In the genomic region with DNA sequence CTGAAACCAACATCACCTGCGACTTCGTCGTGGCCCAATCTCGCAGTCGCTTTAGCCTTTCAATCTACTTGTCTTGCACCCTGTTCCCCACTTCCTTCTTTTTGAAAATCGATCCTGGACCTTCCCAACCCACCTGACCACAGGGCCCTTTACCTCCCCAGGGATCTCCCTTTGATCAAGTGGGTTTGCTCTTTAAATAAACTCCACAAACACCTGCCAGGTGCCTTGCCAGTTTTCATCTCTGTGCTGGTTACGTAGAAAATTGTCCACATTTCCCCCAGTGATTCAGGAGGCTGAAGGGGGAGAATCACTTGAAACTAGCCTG, we compare ENCODE assay signal across 16 cellular contexts. TPM values are rescaled to one million over a fixed set of nuclear protein-coding genes. Genes with fewer than 3 reads are reported as not detected.
DNase-seq lines count a peak whose midpoint lies in the region; ATAC-seq and TF ChIP-seq lines count a peak whose summit lies in the region.
"Had no signal": no experiment of that assay in that cellular context is flagged by ENCODE, and none has a peak within 500 bp of the region (broad histone marks: within the 10 kb centered on the region; RNA-seq: fewer than 3 reads in every experiment).

No MANE protein-coding gene starts in this region.

- peak overlapping the region; percentile 28 for H3K27ac Mint-ChIP-seq in activated naive CD8-positive, alpha-beta T cell treated with anti-CD3 and anti-CD28 coated beads, Interleukin-2, amount 10 ng/mL, durations not matched to agents 7 days and 5 days
- no peak overlapping the region for H3K27ac Mint-ChIP-seq in activated naive CD8-positive, alpha-beta T cell treated with anti-CD3 and anti-CD28 coated beads for 36 hours
- H3K27ac Mint-ChIP-seq in activated B cell treated with CpG ODN at 0.5 μM for 24 hours: no peak overlapping the region
- peak overlapping the region; percentile 31 for H3K27ac Mint-ChIP-seq in stimulated activated memory B cell treated with anti-CD40 and anti-IgM and Interleukin-4, amounts not matched to agents 10 μg/mL and 1 μg/mL and 100 μg/mL, for 72 hours
- no peak overlapping the region for H3K27ac Mint-ChIP-seq in activated T-helper 2 cell treated with anti-CD3 and anti-CD28 coated beads, Interferon-gamma antibody, Interleukin-2, Interleukin-4, amounts not matched to agents 10 μg/mL and 5 μg/mL and 100 μg/mL, durations not matched to agents 14 hours and 24 hours and 36 hours

- no peaks in the 10 kb centered on the region for H3K9me3 ChIP-seq in trophoblast cell (ENCODE audit: insufficient read depth, low read depth, low read length)
- H3K9me3 ChIP-seq: left ventricle myocardium inferior, thyroid gland had no signal

- no peak for ATAC-seq in activated naive CD8-positive, alpha-beta T cell treated with anti-CD3 and anti-CD28 coated beads, Interleukin-2, amount 10 ng/mL, durations not matched to agents 7 days and 5 days (ENCODE audit: low read depth)
- peak; percentile 3 for ATAC-seq in GM21723 (IDR thresholded peaks at IDR 0.05; ENCODE audit: unreplicated experiment)
- no peak for ATAC-seq in activated B cell treated with CpG ODN at 0.5 μM for 24 hours (ENCODE audit: low read depth)
- ATAC-seq in stimulated activated memory B cell treated with anti-CD40 and anti-IgM and Interleukin-4, amounts not matched to agents 10 μg/mL and 1 μg/mL and 100 μg/mL, for 72 hours: no peak

- WGBS in trophoblast cell (ENCODE audit: extremely low coverage, insufficient coverage, insufficient read length): no CpG with 5 or more reads among the region's 7 CpGs

- H2BK5ac ChIP-seq in trophoblast cell (ENCODE audit: low read depth, low read length, poor library complexity): no peak overlapping the region

- H3K9me3 Mint-ChIP-seq in activated naive CD8-positive, alpha-beta T cell treated with anti-CD3 and anti-CD28 coated beads, Interleukin-2, amount 10 ng/mL, durations not matched to agents 7 days and 5 days: no peaks in the 10 kb centered on the region
- no peaks in the 10 kb centered on the region for H3K9me3 Mint-ChIP-seq in activated naive CD8-positive, alpha-beta T cell treated with anti-CD3 and anti-CD28 coated beads for 36 hours
- H3K9me3 Mint-ChIP-seq in activated B cell treated with CpG ODN at 0.5 μM for 24 hours: no peaks in the 10 kb centered on the region
- H3K9me3 Mint-ChIP-seq in stimulated activated memory B cell treated with anti-CD40 and anti-IgM and Interleukin-4, amounts not matched to agents 10 μg/mL and 1 μg/mL and 100 μg/mL, for 72 hours: no peaks in the 10 kb centered on the region
- no peaks in the 10 kb centered on the region for H3K9me3 Mint-ChIP-seq in activated T-helper 2 cell treated with anti-CD3 and anti-CD28 coated beads, Interferon-gamma antibody, Interleukin-2, Interleukin-4, amounts not matched to agents 10 μg/mL and 5 μg/mL and 100 μg/mL, durations not matched to agents 14 hours and 24 hours and 36 hours
- H3K9me3 Mint-ChIP-seq: activated naive CD8-positive, alpha-beta T cell treated with anti-CD3 and anti-CD28 coated beads, Interleukin-2, amount 50 U/mL, for 24 hours; H9 had no signal

- H2BK12ac ChIP-seq in trophoblast cell (ENCODE audit: low read length): no peak overlapping the region

- intact Hi-C loops in activated B cell treated with CpG ODN at 0.5 μM for 24 hours (cut with micrococcal nuclease): no loop called here
- intact Hi-C loops in activated T-helper 2 cell treated with anti-CD3 and anti-CD28 coated beads, Interferon-gamma antibody, Interleukin-2, Interleukin-4, amounts not matched to agents 10 μg/mL and 5 μg/mL and 100 μg/mL, durations not matched to agents 14 hours and 24 hours and 36 hours (cut with micrococcal nuclease): no loop called here

- no peak overlapping the region for H3K4me2 ChIP-seq in trophoblast cell (ENCODE audit: low read length)

- no peaks in the 10 kb centered on the region for H3K36me3 Mint-ChIP-seq in activated naive CD8-positive, alpha-beta T cell treated with anti-CD3 and anti-CD28 coated beads, Interleukin-2, amount 10 ng/mL, durations not matched to agents 7 days and 5 days
- H3K36me3 Mint-ChIP-seq in activated naive CD8-positive, alpha-beta T cell treated with anti-CD3 and anti-CD28 coated beads for 36 hours: no peaks in the 10 kb centered on the region
- H3K36me3 Mint-ChIP-seq in activated B cell treated with CpG ODN at 0.5 μM for 24 hours (ENCODE audit: low read depth): no peaks in the 10 kb centered on the region
- H3K36me3 Mint-ChIP-seq in stimulated activated memory B cell treated with anti-CD40 and anti-IgM and Interleukin-4, amounts not matched to agents 10 μg/mL and 1 μg/mL and 100 μg/mL, for 72 hours: no peaks in the 10 kb centered on the region
- no peaks in the 10 kb centered on the region for H3K36me3 Mint-ChIP-seq in activated T-helper 2 cell treated with anti-CD3 and anti-CD28 coated beads, Interferon-gamma antibody, Interleukin-2, Interleukin-4, amounts not matched to agents 10 μg/mL and 5 μg/mL and 100 μg/mL, durations not matched to agents 14 hours and 24 hours and 36 hours (ENCODE audit: low read depth)

- no peak for TF ChIP-seq CTCF in activated B cell treated with CpG ODN at 0.5 μM for 24 hours (IDR thresholded peaks at IDR 0.05)

- H3K4me3 Mint-ChIP-seq in activated naive CD8-positive, alpha-beta T cell treated with anti-CD3 and anti-CD28 coated beads, Interleukin-2, amount 10 ng/mL, durations not matched to agents 7 days and 5 days: peak overlapping the region; percentile 67
- H3K4me3 Mint-ChIP-seq in activated naive CD8-positive, alpha-beta T cell treated with anti-CD3 and anti-CD28 coated beads for 36 hours: no peak overlapping the region
- peak overlapping the region; percentile 61 for H3K4me3 Mint-ChIP-seq in activated B cell treated with CpG ODN at 0.5 μM for 24 hours
- H3K4me3 Mint-ChIP-seq in stimulated activated memory B cell treated with anti-CD40 and anti-IgM and Interleukin-4, amounts not matched to agents 10 μg/mL and 1 μg/mL and 100 μg/mL, for 72 hours: peak overlapping the region; percentile 60
- H3K4me3 Mint-ChIP-seq in activated T-helper 2 cell treated with anti-CD3 and anti-CD28 coated beads, Interferon-gamma antibody, Interleukin-2, Interleukin-4, amounts not matched to agents 10 μg/mL and 5 μg/mL and 100 μg/mL, durations not matched to agents 14 hours and 24 hours and 36 hours (ENCODE audit: low read depth): no peak overlapping the region
- H3K4me3 Mint-ChIP-seq: H9 had no signal

- peaks cover 72% of the 10 kb centered on the region for H3K27me3 Mint-ChIP-seq in activated naive CD8-positive, alpha-beta T cell treated with anti-CD3 and anti-CD28 coated beads, Interleukin-2, amount 10 ng/mL, durations not matched to agents 7 days and 5 days
- peaks cover 66% of the 10 kb centered on the region for H3K27me3 Mint-ChIP-seq in activated naive CD8-positive, alpha-beta T cell treated with anti-CD3 and anti-CD28 coated beads for 36 hours
- H3K27me3 Mint-ChIP-seq in activated B cell treated with CpG ODN at 0.5 μM for 24 hours: peaks cover 18% of the 10 kb centered on the region
- peaks cover 20% of the 10 kb centered on the region for H3K27me3 Mint-ChIP-seq in stimulated activated memory B cell treated with anti-CD40 and anti-IgM and Interleukin-4, amounts not matched to agents 10 μg/mL and 1 μg/mL and 100 μg/mL, for 72 hours
- H3K27me3 Mint-ChIP-seq in activated T-helper 2 cell treated with anti-CD3 and anti-CD28 coated beads, Interferon-gamma antibody, Interleukin-2, Interleukin-4, amounts not matched to agents 10 μg/mL and 5 μg/mL and 100 μg/mL, durations not matched to agents 14 hours and 24 hours and 36 hours (ENCODE audit: low read depth): peaks cover 48% of the 10 kb centered on the region

- peaks cover 5 to 10% of the 10 kb centered on the region in 2 experiments for H3K4me1 ChIP-seq in trophoblast cell (ENCODE audit: control insufficient read depth in 1 of 2, insufficient read depth in 2 of 2, low read length in 2 of 2)
- H3K4me1 ChIP-seq: left ventricle myocardium inferior, thyroid gland had no signal

- no peak overlapping the region for H3K9ac ChIP-seq in trophoblast cell (ENCODE audit: low read length)

- peaks cover 7% of the 10 kb centered on the region for H3K79me1 ChIP-seq in trophoblast cell (ENCODE audit: low read length)

- no peak overlapping the region for H4K8ac ChIP-seq in trophoblast cell (ENCODE audit: low read depth, low read length)

- H2AFZ ChIP-seq in trophoblast cell (ENCODE audit: insufficient read depth, low read length, poor library complexity): no peak overlapping the region

- no peaks in the 10 kb centered on the region for H3K79me2 ChIP-seq in trophoblast cell (ENCODE audit: control insufficient read depth, insufficient read depth, low read length, poor library complexity)

- CTCF ChIA-PET in activated B cell treated with CpG ODN at 0.5 μM for 24 hours (lab: Charles Lee): no interaction called here

- H3K27me3 ChIP-seq in trophoblast cell (ENCODE audit: insufficient read depth, low read length): no peaks in the 10 kb centered on the region
- H3K27me3 ChIP-seq: thyroid gland had no signal

- H3K18ac ChIP-seq in trophoblast cell (ENCODE audit: low read length): no peak overlapping the region

- POLR2A ChIA-PET in activated naive CD8-positive, alpha-beta T cell treated with anti-CD3 and anti-CD28 coated beads, Interleukin-2, amount 10 ng/mL, durations not matched to agents 7 days and 5 days (lab: Charles Lee): no interaction called here
- POLR2A ChIA-PET in activated B cell treated with CpG ODN at 0.5 μM for 24 hours (lab: Charles Lee): interaction anchor here (0.5 to 0.6 kb wide), 2 partner anchors 10 to 631 kb away, joined by 3 to 7 read pairs; no protein-coding TSS in a partner anchor

- no peak overlapping the region for H3K14ac ChIP-seq in trophoblast cell (ENCODE audit: low read length)

- no peak overlapping the region for H3K4me3 ChIP-seq in trophoblast cell (ENCODE audit: low read depth, low read length)
- H3K4me3 ChIP-seq: left ventricle myocardium inferior, SK-N-MC, thyroid gland had no signal

- H2AK5ac ChIP-seq in trophoblast cell (ENCODE audit: low read length): no peak overlapping the region

- H2BK120ac ChIP-seq in trophoblast cell (ENCODE audit: insufficient read depth, low read length, poor library complexity): no peak overlapping the region

- DNase-seq in activated naive CD8-positive, alpha-beta T cell treated with anti-CD3 and anti-CD28 coated beads, Interleukin-2, amount 10 ng/mL, durations not matched to agents 7 days and 5 days: no peak
- DNase-seq in activated naive CD8-positive, alpha-beta T cell treated with anti-CD3 and anti-CD28 coated beads for 36 hours: no peak
- no peak for DNase-seq in activated B cell treated with CpG ODN at 0.5 μM for 24 hours
- no peak for DNase-seq in mucosa of gallbladder (ENCODE audit: low spot score)
- no peak for DNase-seq in activated T-helper 2 cell treated with anti-CD3 and anti-CD28 coated beads, Interferon-gamma antibody, Interleukin-2, Interleukin-4, amounts not matched to agents 10 μg/mL and 5 μg/mL and 100 μg/mL, durations not matched to agents 14 hours and 24 hours and 36 hours (ENCODE audit: low spot score)
- no peak for DNase-seq in trophoblast cell
- DNase-seq: NCI-H1694 treated with DMSO at 0.1 percent for 48 hours; NCI-H524 treated with DMSO at 0.1 percent for 48 hours; stimulated activated CD4-positive, alpha-beta T cell treated with anti-CD3 and anti-CD28 coated beads, Interleukin-4, amount 100 ng/mL, for 1 hour had no signal

- peaks cover 15% of the 10 kb centered on the region for H3K4me1 Mint-ChIP-seq in activated naive CD8-positive, alpha-beta T cell treated with anti-CD3 and anti-CD28 coated beads, Interleukin-2, amount 10 ng/mL, durations not matched to agents 7 days and 5 days
- H3K4me1 Mint-ChIP-seq in activated naive CD8-positive, alpha-beta T cell treated with anti-CD3 and anti-CD28 coated beads for 36 hours: peaks cover 10% of the 10 kb centered on the region
- H3K4me1 Mint-ChIP-seq in activated B cell treated with CpG ODN at 0.5 μM for 24 hours: peaks cover 13% of the 10 kb centered on the region
- H3K4me1 Mint-ChIP-seq in stimulated activated memory B cell treated with anti-CD40 and anti-IgM and Interleukin-4, amounts not matched to agents 10 μg/mL and 1 μg/mL and 100 μg/mL, for 72 hours: peaks cover 28% of the 10 kb centered on the region
- peaks cover 15% of the 10 kb centered on the region for H3K4me1 Mint-ChIP-seq in activated T-helper 2 cell treated with anti-CD3 and anti-CD28 coated beads, Interferon-gamma antibody, Interleukin-2, Interleukin-4, amounts not matched to agents 10 μg/mL and 5 μg/mL and 100 μg/mL, durations not matched to agents 14 hours and 24 hours and 36 hours (ENCODE audit: low read depth)

- no peak overlapping the region for H3K23ac ChIP-seq in trophoblast cell (ENCODE audit: low read length)

- H4K91ac ChIP-seq in trophoblast cell (ENCODE audit: low read depth, low read length): no peak overlapping the region

- no peak overlapping the region for H3K27ac ChIP-seq in trophoblast cell (ENCODE audit: low read depth, low read length)
- H3K27ac ChIP-seq: left ventricle myocardium inferior, SK-N-MC, thyroid gland had no signal

- H4K12ac ChIP-seq in trophoblast cell (ENCODE audit: low read depth, low read length): no peak overlapping the region

- no peaks in the 10 kb centered on the region for H3K36me3 ChIP-seq in trophoblast cell (ENCODE audit: control insufficient read depth in 1 of 2, insufficient read depth in 2 of 2, low read length in 2 of 2)
- H3K36me3 ChIP-seq: left ventricle myocardium inferior, thyroid gland had no signal

- no peak overlapping the region for H3K4ac ChIP-seq in trophoblast cell (ENCODE audit: low read depth, low read length)

RNA-seq across cellular contexts. Expression of gene RAB20, which starts 14.5 kb away (rescaled TPM):
- total RNA-seq in activated naive CD8-positive, alpha-beta T cell treated with anti-CD3 and anti-CD28 coated beads, Interleukin-2, amount 10 ng/mL, durations not matched to agents 7 days and 5 days: 1 to 10 TPM; 8.8 to 9.9 TPM
- total RNA-seq in activated naive CD8-positive, alpha-beta T cell treated with anti-CD3 and anti-CD28 coated beads for 36 hours: 10 to 100 TPM; 10.7 to 10.9 TPM
- 2.7 and 3.1 TPM in 2 replicates for total RNA-seq in activated B cell treated with CpG ODN at 0.5 μM for 24 hours
- total RNA-seq in mucosa of gallbladder: 41.1 TPM
- total RNA-seq in activated T-helper 2 cell treated with anti-CD3 and anti-CD28 coated beads, Interferon-gamma antibody, Interleukin-2, Interleukin-4, amounts not matched to agents 10 μg/mL and 5 μg/mL and 100 μg/mL, durations not matched to agents 14 hours and 24 hours and 36 hours: 2.8 and 4.0 TPM in 2 replicates
- 29.9 and 30.6 TPM in 2 replicates for polyA plus RNA-seq in trophoblast cell (2013)

RNA-seq across cellular contexts. Expression of gene NAXD, which starts 39.3 kb away (rescaled TPM):
- total RNA-seq in activated naive CD8-positive, alpha-beta T cell treated with anti-CD3 and anti-CD28 coated beads, Interleukin-2, amount 10 ng/mL, durations not matched to agents 7 days and 5 days: 10 to 100 TPM; 31.3 TPM
- total RNA-seq in activated naive CD8-positive, alpha-beta T cell treated with anti-CD3 and anti-CD28 coated beads for 36 hours: 10 to 100 TPM; 20.8 to 21.1 TPM
- total RNA-seq in activated B cell treated with CpG ODN at 0.5 μM for 24 hours (31.1 and 32.7 TPM in 2 replicates), mucosa of gallbladder (62.7 TPM)
- 21.7 and 22.1 TPM in 2 replicates for total RNA-seq in activated T-helper 2 cell treated with anti-CD3 and anti-CD28 coated beads, Interferon-gamma antibody, Interleukin-2, Interleukin-4, amounts not matched to agents 10 μg/mL and 5 μg/mL and 100 μg/mL, durations not matched to agents 14 hours and 24 hours and 36 hours
- polyA plus RNA-seq in trophoblast cell (2013): 20.5 TPM in 2 replicates

Comparison
In these comparisons a context has a peak if more than half of its experiments do, and no peak if none do; other contexts are left out.
1. H3K27ac Mint-ChIP-seq: peak in activated naive CD8-positive, alpha-beta T cell treated with anti-CD3 and anti-CD28 coated beads, Interleukin-2, amount 10 ng/mL, durations not matched to agents 7 days and 5 days (single experiment) and stimulated activated memory B cell treated with anti-CD40 and anti-IgM and Interleukin-4, amounts not matched to agents 10 μg/mL and 1 μg/mL and 100 μg/mL, for 72 hours (single experiment); none in activated naive CD8-positive, alpha-beta T cell treated with anti-CD3 and anti-CD28 coated beads for 36 hours (single experiment), activated B cell treated with CpG ODN at 0.5 μM for 24 hours (single experiment) and activated T-helper 2 cell treated with anti-CD3 and anti-CD28 coated beads, Interferon-gamma antibody, Interleukin-2, Interleukin-4, amounts not matched to agents 10 μg/mL and 5 μg/mL and 100 μg/mL, durations not matched to agents 14 hours and 24 hours and 36 hours (single experiment).
2. H3K4me3 Mint-ChIP-seq: peak in activated naive CD8-positive, alpha-beta T cell treated with anti-CD3 and anti-CD28 coated beads, Interleukin-2, amount 10 ng/mL, durations not matched to agents 7 days and 5 days (single experiment), activated B cell treated with CpG ODN at 0.5 μM for 24 hours (single experiment) and stimulated activated memory B cell treated with anti-CD40 and anti-IgM and Interleukin-4, amounts not matched to agents 10 μg/mL and 1 μg/mL and 100 μg/mL, for 72 hours (single experiment); none in activated naive CD8-positive, alpha-beta T cell treated with anti-CD3 and anti-CD28 coated beads for 36 hours (single experiment) and activated T-helper 2 cell treated with anti-CD3 and anti-CD28 coated beads, Interferon-gamma antibody, Interleukin-2, Interleukin-4, amounts not matched to agents 10 μg/mL and 5 μg/mL and 100 μg/mL, durations not matched to agents 14 hours and 24 hours and 36 hours (single experiment).